In the genomic region with DNA sequence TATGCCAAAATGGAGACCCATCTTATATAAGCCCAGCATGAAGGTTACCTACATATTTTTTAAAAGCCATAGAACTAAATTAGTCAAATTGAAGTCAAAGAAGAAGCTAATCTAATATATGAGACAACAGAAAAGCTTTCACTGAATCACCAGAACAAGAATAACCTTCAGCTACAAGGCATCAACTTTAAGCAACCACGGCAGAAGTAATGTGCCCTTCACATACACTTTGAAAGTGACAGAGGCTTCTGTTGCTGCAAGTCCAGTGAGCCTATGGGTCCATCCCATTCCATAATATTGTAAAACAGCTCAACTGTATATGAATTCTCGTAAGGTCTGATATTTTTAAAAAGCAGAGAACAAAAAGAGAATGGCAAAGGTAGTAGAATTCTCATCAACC, we compare ENCODE assay signal across 30 cellular contexts. TPM values are rescaled to one million over a fixed set of nuclear protein-coding genes. Genes with fewer than 3 reads are reported as not detected.
"Had no signal": no experiment of that assay in that cellular context is flagged by ENCODE, and none has a peak within 500 bp of the region (broad histone marks: within the 10 kb centered on the region; RNA-seq: fewer than 3 reads in every experiment).

No MANE protein-coding gene starts in this region.

- ATAC-seq: activated CD8-positive, alpha-beta T cell treated with anti-CD3 and anti-CD28 coated beads for 36 hours had no signal

- H3K4me3 ChIP-seq: ascending aorta, cardiac muscle cell, MG63, SJSA1 had no signal

- H3K36me3 ChIP-seq: ascending aorta, cardiac muscle cell, MG63, SJSA1 had no signal

- H3K4me2 ChIP-seq: SK-N-SH had no signal

- H3K9ac ChIP-seq: SK-N-SH had no signal

- DNase-seq: activated CD4-positive, alpha-beta T cell treated with anti-CD3 and anti-CD28 coated beads, Interleukin-2, amount 10 ng/mL, durations not matched to agents 24 days and 14 days; activated CD4-positive, alpha-beta T cell treated with anti-CD3 and anti-CD28 coated beads, Interleukin-2, amount 50 U/mL, for 4 hours; activated CD8-positive, alpha-beta T cell treated with anti-CD3 and anti-CD28 coated beads for 36 hours; activated gamma-delta T cell; activated naive CD4-positive, alpha-beta T cell treated with Interleukin-2 at 50 U/mL for 16 hours; activated naive CD8-positive, alpha-beta T cell treated with anti-CD3 and anti-CD28 coated beads, Interleukin-2, amount 10 ng/mL, durations not matched to agents 7 days and 5 days; activated T-cell treated with anti-CD3 and anti-CD28 coated beads, Interleukin-2, amount 50 U/mL, for 1 hour; amygdala; Kasumi-1; KG1; MG63; MV-4-11; NCI-H1092; NCI-H1436 treated with DMSO at 0.1 percent for 48 hours; NCI-H1694 treated with DMSO at 0.1 percent for 48 hours; NCI-H2029; NCI-H345; NCI-H524 treated with DMSO at 0.1 percent for 48 hours; NK-92 treated with Interleukin-12 subunit alpha and Interleukin-12 subunit beta, amount 100 ng/mL, for 24 hours; OCI-M1; SHP77 treated with DMSO at 0.1 percent for 48 hours; SK-N-SH had no signal

- H3K36me3 Mint-ChIP-seq: activated naive CD4-positive, alpha-beta T cell treated with anti-CD3 and anti-CD28 coated beads, Interleukin-2, amount 50 U/mL, for 24 hours; activated naive CD8-positive, alpha-beta T cell treated with anti-CD3 and anti-CD28 coated beads, Interleukin-2, amount 10 ng/mL, durations not matched to agents 7 days and 5 days had no signal

- H3K4me1 Mint-ChIP-seq: activated CD4-positive, alpha-beta T cell treated with anti-CD3 and anti-CD28 coated beads, Interleukin-2, amount 10 ng/mL, durations not matched to agents 24 days and 14 days; activated naive CD4-positive, alpha-beta T cell treated with anti-CD3 and anti-CD28 coated beads, Interleukin-2, amount 50 U/mL, for 24 hours; activated naive CD8-positive, alpha-beta T cell treated with anti-CD3 and anti-CD28 coated beads, Interleukin-2, amount 10 ng/mL, durations not matched to agents 7 days and 5 days had no signal

- H3K27me3 Mint-ChIP-seq: activated naive CD4-positive, alpha-beta T cell treated with anti-CD3 and anti-CD28 coated beads, Interleukin-2, amount 50 U/mL, for 24 hours had no signal

- H3K4me1 ChIP-seq: ascending aorta, SJSA1 had no signal

- H3K27me3 ChIP-seq: ascending aorta, cardiac muscle cell, MG63, SJSA1 had no signal

- H3K9me2 ChIP-seq: SK-N-SH had no signal

- H3K4me3 Mint-ChIP-seq: activated CD4-positive, alpha-beta T cell treated with anti-CD3 and anti-CD28 coated beads, Interleukin-2, amount 10 ng/mL, durations not matched to agents 24 days and 14 days; activated CD8-positive, alpha-beta T cell treated with anti-CD3 and anti-CD28 coated beads for 36 hours; activated naive CD4-positive, alpha-beta T cell treated with anti-CD3 and anti-CD28 coated beads, Interleukin-2, amount 50 U/mL, for 24 hours; activated naive CD8-positive, alpha-beta T cell treated with anti-CD3 and anti-CD28 coated beads, Interleukin-2, amount 10 ng/mL, durations not matched to agents 7 days and 5 days; T-helper 1 cell treated with Interleukin-12 subunit alpha and Interleukin-12 subunit beta and Interleukin-4 antibody, amounts not matched to agents 30 μg/mL and 1 μg/mL, for 36 hours; T-helper 2 cell treated with Interferon-gamma antibody and Interleukin-4, amounts not matched to agents 5 μg/mL and 100 μg/mL, for 36 hours had no signal

- H3K9me3 Mint-ChIP-seq: activated CD4-positive, alpha-beta T cell treated with anti-CD3 and anti-CD28 coated beads, Interleukin-2, amount 10 ng/mL, durations not matched to agents 24 days and 14 days; activated CD8-positive, alpha-beta T cell treated with anti-CD3 and anti-CD28 coated beads for 36 hours; activated naive CD4-positive, alpha-beta T cell treated with anti-CD3 and anti-CD28 coated beads, Interleukin-2, amount 50 U/mL, for 24 hours; activated naive CD8-positive, alpha-beta T cell treated with anti-CD3 and anti-CD28 coated beads, Interleukin-2, amount 10 ng/mL, durations not matched to agents 7 days and 5 days; activated T-helper 2 cell treated with anti-CD3 and anti-CD28 coated beads, Interferon-gamma antibody, Interleukin-2, Interleukin-4, amounts not matched to agents 10 μg/mL and 5 μg/mL and 100 μg/mL, durations not matched to agents 14 hours and 24 hours and 36 hours; T-helper 1 cell treated with Interleukin-12 subunit alpha and Interleukin-12 subunit beta and Interleukin-4 antibody, amounts not matched to agents 30 μg/mL and 1 μg/mL, for 36 hours; T-helper 2 cell treated with Interferon-gamma antibody and Interleukin-4, amounts not matched to agents 5 μg/mL and 100 μg/mL, for 36 hours had no signal

- H3K27ac ChIP-seq: ascending aorta, cardiac muscle cell, SJSA1 had no signal

- H3K9me3 ChIP-seq: ascending aorta, MG63, SJSA1, SK-N-SH had no signal

- H3K27ac Mint-ChIP-seq: activated CD4-positive, alpha-beta T cell treated with anti-CD3 and anti-CD28 coated beads, Interleukin-2, amount 10 ng/mL, durations not matched to agents 24 days and 14 days; activated CD8-positive, alpha-beta T cell treated with anti-CD3 and anti-CD28 coated beads for 36 hours; activated naive CD4-positive, alpha-beta T cell treated with anti-CD3 and anti-CD28 coated beads, Interleukin-2, amount 50 U/mL, for 24 hours; activated naive CD8-positive, alpha-beta T cell treated with anti-CD3 and anti-CD28 coated beads, Interleukin-2, amount 10 ng/mL, durations not matched to agents 7 days and 5 days; activated T-helper 2 cell treated with anti-CD3 and anti-CD28 coated beads, Interferon-gamma antibody, Interleukin-2, Interleukin-4, amounts not matched to agents 10 μg/mL and 5 μg/mL and 100 μg/mL, durations not matched to agents 14 hours and 24 hours and 36 hours; T-helper 1 cell treated with Interleukin-12 subunit alpha and Interleukin-12 subunit beta and Interleukin-4 antibody, amounts not matched to agents 30 μg/mL and 1 μg/mL, for 36 hours; T-helper 2 cell treated with Interferon-gamma antibody and Interleukin-4, amounts not matched to agents 5 μg/mL and 100 μg/mL, for 36 hours had no signal

RNA-seq across cellular contexts. Expression of a gene that starts 36.5 kb away (rescaled TPM):
- total RNA-seq: activated CD4-positive, alpha-beta T cell treated with anti-CD3 and anti-CD28 coated beads, Interleukin-2, amount 10 ng/mL, durations not matched to agents 24 days and 14 days; activated CD8-positive, alpha-beta memory T cell treated with anti-CD3 and anti-CD28 coated beads for 36 hours; activated CD8-positive, alpha-beta T cell treated with anti-CD3 and anti-CD28 coated beads for 36 hours; activated T-helper 2 cell treated with anti-CD3 and anti-CD28 coated beads, Interferon-gamma antibody, Interleukin-2, Interleukin-4, amounts not matched to agents 10 μg/mL and 5 μg/mL and 100 μg/mL, durations not matched to agents 14 hours and 24 hours and 36 hours had no signal
- polyA plus RNA-seq: SK-N-SH had no signal
